In the genomic region with DNA sequence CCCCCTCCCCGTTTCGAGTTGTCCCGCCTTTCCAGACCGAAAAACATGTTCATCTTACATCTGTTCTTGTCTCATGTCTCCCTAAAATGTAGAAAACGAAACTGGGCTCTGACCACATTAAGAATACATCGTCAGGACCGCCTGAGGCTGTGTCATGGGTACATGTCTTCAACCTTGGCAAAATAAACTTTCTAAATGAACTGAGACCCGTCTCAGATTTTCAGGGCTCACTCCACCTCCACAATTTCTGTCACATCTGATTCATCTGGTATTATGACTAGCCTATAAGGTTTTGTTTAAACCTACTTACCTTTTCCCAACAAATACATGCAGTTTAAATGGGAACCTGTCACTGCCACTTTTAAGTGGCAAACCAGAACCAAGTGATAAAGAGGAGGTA, we compare ENCODE assay signal across 1 cellular context.
TF ChIP-seq lines count a peak whose summit lies in the region.

No MANE protein-coding gene starts in this region.

TF ChIP-seq in IMR-90, 13 proteins besides CTCF, POLR2A, EP300 and RAD21 (continued from another document):
- TF ChIP-seq RCOR1 (IDR thresholded peaks at IDR 0.05; ENCODE audit: insufficient replicate concordance, low read length) (no peak), NFE2L2 (IDR thresholded peaks at IDR 0.05; ENCODE audit: low read depth, low read length) (no peak)
TF ChIP-seq in IMR-90: peak in this region for 0.
